ENCODE assay signal across 10 cellular contexts in the genomic region with DNA sequence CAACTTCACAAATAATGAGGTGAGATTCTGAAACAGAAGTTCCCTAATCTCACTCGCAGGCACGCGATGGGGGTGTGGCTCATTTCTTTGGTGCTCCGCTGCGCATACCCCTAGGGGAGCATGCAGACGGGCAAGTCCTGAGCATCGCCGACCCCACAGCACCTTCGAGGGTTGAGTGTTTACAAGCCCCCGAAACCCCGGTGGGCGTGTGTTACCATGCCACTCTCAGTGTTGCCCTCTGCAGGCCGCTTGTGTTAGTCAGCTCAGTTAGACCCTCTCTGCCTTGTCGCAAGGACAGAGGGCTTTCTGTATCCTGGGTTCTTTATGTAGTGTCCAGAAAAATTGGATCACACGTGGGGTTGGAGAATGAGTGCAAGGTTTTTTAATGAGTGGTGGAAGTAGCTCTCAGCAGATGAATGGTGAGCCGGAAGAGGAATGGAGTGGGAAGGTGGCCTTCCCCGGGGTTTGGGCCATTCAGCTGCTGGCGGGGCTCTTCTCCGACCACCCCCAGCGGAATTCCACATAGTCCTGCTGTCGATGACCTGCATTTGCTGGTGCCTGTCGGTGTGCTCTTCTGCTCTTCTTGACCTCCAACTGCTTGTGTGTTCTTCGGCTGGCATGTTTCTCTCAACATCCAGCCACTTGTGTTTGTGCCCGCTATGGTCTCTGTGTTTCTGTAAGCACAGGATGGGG.
A peak's percentile ranks its signal among the peaks of the same experiment; 100 is the strongest.
DNase-seq lines count a peak whose midpoint lies in the region; ATAC-seq and TF ChIP-seq lines count a peak whose summit lies in the region.
"Had no signal": no experiment of that assay in that cellular context is flagged by ENCODE, and none has a peak within 500 bp of the region (broad histone marks: within the 10 kb centered on the region; RNA-seq: fewer than 3 reads in every experiment).

No MANE protein-coding gene starts in this region.

- no peaks in the 10 kb centered on the region for H3K36me3 Mint-ChIP-seq in activated naive CD8-positive, alpha-beta T cell treated with anti-CD3 and anti-CD28 coated beads, Interleukin-2, amount 50 U/mL, for 24 hours (ENCODE audit: low read depth)
- H3K36me3 Mint-ChIP-seq in osteocyte (ENCODE audit: unreplicated experiment), result no peaks in the 10 kb centered on the region

- no peak overlapping the region for H3K27ac Mint-ChIP-seq in activated naive CD8-positive, alpha-beta T cell treated with anti-CD3 and anti-CD28 coated beads, Interleukin-2, amount 50 U/mL, for 24 hours
- H3K27ac Mint-ChIP-seq in osteocyte (ENCODE audit: unreplicated experiment), result no peak overlapping the region

- H3K4me1 Mint-ChIP-seq in activated naive CD8-positive, alpha-beta T cell treated with anti-CD3 and anti-CD28 coated beads, Interleukin-2, amount 50 U/mL, for 24 hours, result no peaks in the 10 kb centered on the region
- no peaks in the 10 kb centered on the region for H3K4me1 Mint-ChIP-seq in osteocyte (ENCODE audit: unreplicated experiment)

- TF ChIP-seq CTCF in osteocyte (IDR thresholded peaks at IDR 0.05), result peak; percentile 36

- peaks cover under 1% of the 10 kb centered on the region for H3K27me3 Mint-ChIP-seq in activated naive CD8-positive, alpha-beta T cell treated with anti-CD3 and anti-CD28 coated beads, Interleukin-2, amount 50 U/mL, for 24 hours
- H3K27me3 Mint-ChIP-seq in osteocyte (ENCODE audit: unreplicated experiment), result no peaks in the 10 kb centered on the region

- peaks cover under 1% of the 10 kb centered on the region for H3K9me3 Mint-ChIP-seq in activated naive CD8-positive, alpha-beta T cell treated with anti-CD3 and anti-CD28 coated beads, Interleukin-2, amount 50 U/mL, for 24 hours
- peaks cover 10% of the 10 kb centered on the region for H3K9me3 Mint-ChIP-seq in osteocyte (ENCODE audit: unreplicated experiment)

- DNase-seq in SIG-M5 treated with dmso at 0.1 percent for 504 hours (lab: John Stamatoyannopoulos, UW; ENCODE audit: unreplicated experiment) (peak; percentile 6), SIG-M5 (lab: John Stamatoyannopoulos, UW) (no peak), osteocyte (ENCODE audit: extremely low spot score, unreplicated experiment) (no peak)
- DNase-seq in activated naive CD8-positive, alpha-beta T cell treated with anti-CD3 and anti-CD28 coated beads, Interleukin-2, amount 50 U/mL, for 24 hours, result peak; percentile 4
- DNase-seq: ACHN, NCI-H1436 treated with DMSO at 0.1 percent for 48 hours had no signal

- no peak overlapping the region for H3K4me3 Mint-ChIP-seq in activated naive CD8-positive, alpha-beta T cell treated with anti-CD3 and anti-CD28 coated beads, Interleukin-2, amount 50 U/mL, for 24 hours
- no peak overlapping the region for H3K4me3 Mint-ChIP-seq in osteocyte (ENCODE audit: unreplicated experiment)

- peak; percentile 42 for ATAC-seq in HG03565 (IDR thresholded peaks at IDR 0.05; ENCODE audit: unreplicated experiment)
- no peak for ATAC-seq in activated naive CD8-positive, alpha-beta T cell treated with anti-CD3 and anti-CD28 coated beads, Interleukin-2, amount 50 U/mL, for 24 hours
- no peak for ATAC-seq in HG02610 (IDR thresholded peaks at IDR 0.05; ENCODE audit: unreplicated experiment)
- no peak for ATAC-seq in GM19455 (IDR thresholded peaks at IDR 0.05; ENCODE audit: unreplicated experiment)
- ATAC-seq in HG03045 (IDR thresholded peaks at IDR 0.05; ENCODE audit: unreplicated experiment), result no peak

Comparison
In these comparisons a context has a peak if more than half of its experiments do, and no peak if none do; other contexts are left out.
1. DNase-seq: peak in SIG-M5 treated with dmso at 0.1 percent for 504 hours (single experiment) and activated naive CD8-positive, alpha-beta T cell treated with anti-CD3 and anti-CD28 coated beads, Interleukin-2, amount 50 U/mL, for 24 hours (single experiment); none in SIG-M5 (single experiment) and osteocyte (single experiment).